In the genomic region with DNA sequence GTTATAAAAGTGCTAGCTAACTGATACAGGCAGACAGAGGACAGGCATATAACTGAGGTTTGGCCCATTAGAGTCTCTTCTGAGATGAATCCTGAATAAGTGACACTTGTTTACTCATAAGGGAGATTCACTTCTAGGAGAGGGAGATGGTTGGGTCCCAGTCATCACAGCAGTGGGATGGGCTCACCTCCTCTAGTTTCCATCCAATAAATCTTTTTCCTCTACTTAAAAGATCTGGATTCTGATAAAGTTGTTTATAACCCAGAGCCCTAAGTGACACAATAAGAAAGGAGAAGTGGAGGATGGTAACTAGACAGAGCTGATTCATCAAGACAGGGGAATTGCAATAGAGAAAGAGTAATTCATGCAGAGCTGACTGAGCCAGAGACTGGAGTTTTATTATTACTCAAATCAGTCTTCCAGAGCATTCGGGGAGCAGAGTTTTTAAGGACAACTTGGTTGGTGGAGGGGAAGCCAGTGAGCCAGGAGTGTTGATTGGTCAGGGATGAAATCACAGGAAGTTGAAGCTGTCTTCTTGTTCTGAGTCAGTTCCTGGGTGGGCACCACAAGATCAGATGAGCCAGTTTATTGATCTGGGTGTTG, we compare ENCODE assay signal across 13 cellular contexts. TPM values are rescaled to one million over a fixed set of nuclear protein-coding genes. Genes with fewer than 3 reads are reported as not detected.
DNase-seq lines count a peak whose midpoint lies in the region; ATAC-seq and TF ChIP-seq lines count a peak whose summit lies in the region.
"Not testable (repeated sequence)": the region's sequence is repeated elsewhere in the genome, so short reads cannot be mapped to it uniquely, and the experiment has no call there.
"Had no signal": no experiment of that assay in that cellular context is flagged by ENCODE, and none has a peak within 500 bp of the region (broad histone marks: within the 10 kb centered on the region; RNA-seq: fewer than 3 reads in every experiment).

No MANE protein-coding gene starts in this region.

- peaks cover 6 to 19% (median 13%) of the 10 kb centered on the region in 3 donors for H3K4me1 Mint-ChIP-seq in T-cell
- peaks cover 16% of the 10 kb centered on the region for H3K4me1 Mint-ChIP-seq in activated CD8-positive, alpha-beta T cell treated with anti-CD3 and anti-CD28 coated beads for 36 hours (ENCODE audit: low read depth)
- peaks cover 10% of the 10 kb centered on the region for H3K4me1 Mint-ChIP-seq in activated naive CD8-positive, alpha-beta T cell treated with anti-CD3 and anti-CD28 coated beads, Interleukin-2, amount 10 ng/mL, durations not matched to agents 7 days and 5 days
- H3K4me1 Mint-ChIP-seq in stimulated activated naive CD8-positive, alpha-beta T cell treated with anti-CD3 and anti-CD28 coated beads, Interleukin-15, amount 100 ng/mL, for 72 hours, result peaks cover 20% of the 10 kb centered on the region

- not testable (repeated sequence) for H3K27me3 Mint-ChIP-seq in T-cell; activated CD8-positive, alpha-beta T cell treated with anti-CD3 and anti-CD28 coated beads for 36 hours; activated naive CD8-positive, alpha-beta T cell treated with anti-CD3 and anti-CD28 coated beads, Interleukin-2, amount 10 ng/mL, durations not matched to agents 7 days and 5 days; stimulated activated naive CD8-positive, alpha-beta T cell treated with anti-CD3 and anti-CD28 coated beads, Interleukin-15, amount 100 ng/mL, for 72 hours

- H3K9me3 Mint-ChIP-seq in T-cell; activated CD8-positive, alpha-beta T cell treated with anti-CD3 and anti-CD28 coated beads for 36 hours; activated naive CD8-positive, alpha-beta T cell treated with anti-CD3 and anti-CD28 coated beads, Interleukin-2, amount 10 ng/mL, durations not matched to agents 7 days and 5 days; stimulated activated naive CD8-positive, alpha-beta T cell treated with anti-CD3 and anti-CD28 coated beads, Interleukin-15, amount 100 ng/mL, for 72 hours: not testable (repeated sequence)

- intact Hi-C loops in activated CD8-positive, alpha-beta T cell treated with anti-CD3 and anti-CD28 coated beads for 36 hours (cut with micrococcal nuclease); Right ventricle myocardium superior (cut with DNase I); mucosa of descending colon (cut with DNase I, micrococcal nuclease): not testable (repeated sequence)

- H3K4me1 ChIP-seq in mucosa of descending colon (ENCODE audit: low read depth), result not testable (repeated sequence)

- peak; percentile 35 for DNase-seq in CD1c-positive myeloid dendritic cell (ENCODE audit: extremely low spot score)
- DNase-seq in T-cell; activated naive CD8-positive, alpha-beta T cell treated with anti-CD3 and anti-CD28 coated beads, Interleukin-2, amount 10 ng/mL, durations not matched to agents 7 days and 5 days; Right ventricle myocardium superior; mucosa of descending colon: not testable (repeated sequence)
- DNase-seq in activated CD8-positive, alpha-beta T cell treated with anti-CD3 and anti-CD28 coated beads for 36 hours, result peak; percentile 21
- DNase-seq in stimulated activated naive CD8-positive, alpha-beta T cell treated with anti-CD3 and anti-CD28 coated beads, Interleukin-15, amount 100 ng/mL, for 72 hours, result peak in 1 of 2 donors; percentile 47

- H3K27ac Mint-ChIP-seq in T-cell, result peak overlapping the region; percentile 67 to 87
- H3K27ac Mint-ChIP-seq in activated CD8-positive, alpha-beta T cell treated with anti-CD3 and anti-CD28 coated beads for 36 hours, result peak overlapping the region; percentile 50
- H3K27ac Mint-ChIP-seq in activated naive CD8-positive, alpha-beta T cell treated with anti-CD3 and anti-CD28 coated beads, Interleukin-2, amount 10 ng/mL, durations not matched to agents 7 days and 5 days, result peak overlapping the region; percentile 84
- peak overlapping the region in 1 of 2 donors; percentile 88 for H3K27ac Mint-ChIP-seq in stimulated activated naive CD8-positive, alpha-beta T cell treated with anti-CD3 and anti-CD28 coated beads, Interleukin-15, amount 100 ng/mL, for 72 hours

- not testable (repeated sequence) for H3K36me3 Mint-ChIP-seq in T-cell; activated CD8-positive, alpha-beta T cell treated with anti-CD3 and anti-CD28 coated beads for 36 hours (ENCODE audit: low read depth); activated naive CD8-positive, alpha-beta T cell treated with anti-CD3 and anti-CD28 coated beads, Interleukin-2, amount 10 ng/mL, durations not matched to agents 7 days and 5 days

- not testable (repeated sequence) for H3K36me3 ChIP-seq in mucosa of descending colon (ENCODE audit: low read depth)

- not testable (repeated sequence) for H3K4me3 Mint-ChIP-seq in T-cell; activated CD8-positive, alpha-beta T cell treated with anti-CD3 and anti-CD28 coated beads for 36 hours
- H3K4me3 Mint-ChIP-seq in activated naive CD8-positive, alpha-beta T cell treated with anti-CD3 and anti-CD28 coated beads, Interleukin-2, amount 10 ng/mL, durations not matched to agents 7 days and 5 days, result peak overlapping the region; percentile 62
- peak overlapping the region; percentile 20 to 32 for H3K4me3 Mint-ChIP-seq in stimulated activated naive CD8-positive, alpha-beta T cell treated with anti-CD3 and anti-CD28 coated beads, Interleukin-15, amount 100 ng/mL, for 72 hours

- ATAC-seq in HG02610 (IDR thresholded peaks at IDR 0.05; ENCODE audit: unreplicated experiment) (peak; percentile 73), T-cell (replicated peaks in 1 of 4) (peak in 2 of 4 experiments; percentile 30 to 63), Right ventricle myocardium superior (ENCODE audit: poor library complexity) (peak; percentile 81), mucosa of descending colon (peak; percentile 51)
- ATAC-seq in activated CD8-positive, alpha-beta T cell treated with anti-CD3 and anti-CD28 coated beads for 36 hours, result peak; percentile 91
- ATAC-seq in activated naive CD8-positive, alpha-beta T cell treated with anti-CD3 and anti-CD28 coated beads, Interleukin-2, amount 10 ng/mL, durations not matched to agents 7 days and 5 days (ENCODE audit: low read depth), result peak; percentile 69
- ATAC-seq in stimulated activated naive CD8-positive, alpha-beta T cell treated with anti-CD3 and anti-CD28 coated beads, Interleukin-15, amount 100 ng/mL, for 72 hours, result peak; percentile 94

- not testable (repeated sequence) for TF ChIP-seq CTCF in activated CD8-positive, alpha-beta T cell treated with anti-CD3 and anti-CD28 coated beads for 36 hours (IDR thresholded peaks at IDR 0.05); mucosa of descending colon (IDR thresholded peaks at IDR 0.05)

- POLR2A ChIA-PET in T-cell (lab: Charles Lee); activated naive CD8-positive, alpha-beta T cell treated with anti-CD3 and anti-CD28 coated beads, Interleukin-2, amount 10 ng/mL, durations not matched to agents 7 days and 5 days (lab: Charles Lee): not testable (repeated sequence)
- POLR2A ChIA-PET in activated CD8-positive, alpha-beta T cell treated with anti-CD3 and anti-CD28 coated beads for 36 hours (lab: Charles Lee), result interaction anchor here (1.2 kb wide), 1 partner anchor 31 kb away, joined by 3 read pairs; no protein-coding TSS in a partner anchor

- CTCF ChIA-PET in T-cell (lab: Charles Lee); activated CD8-positive, alpha-beta T cell treated with anti-CD3 and anti-CD28 coated beads for 36 hours (lab: Charles Lee): not testable (repeated sequence)

- not testable (repeated sequence) for H3K4me3 ChIP-seq in mucosa of descending colon

- not testable (repeated sequence) for H3K9me3 ChIP-seq in mucosa of descending colon

RNA-seq across cellular contexts. Expression of a gene that starts 5.3 kb away (rescaled TPM):
- 10 to 100 TPM in 1 of 5 donors, 1 to 10 TPM in 4; 3.8 to 43.9 (median 4.9) TPM for total RNA-seq in T-cell
- total RNA-seq in activated CD8-positive, alpha-beta T cell treated with anti-CD3 and anti-CD28 coated beads for 36 hours, result under 1 TPM; 0.27 to 0.36 TPM
- total RNA-seq in activated naive CD8-positive, alpha-beta T cell treated with anti-CD3 and anti-CD28 coated beads, Interleukin-2, amount 10 ng/mL, durations not matched to agents 7 days and 5 days, result 1 to 10 TPM; 1.9 to 2.3 TPM
- total RNA-seq in Right ventricle myocardium superior, result 23.0 TPM
- total RNA-seq in mucosa of descending colon, result 10 to 100 TPM in 2 of 3 donors, 1 to 10 TPM in 1; 1.1 to 23.1 (median 19.8) TPM
- total RNA-seq: A172, bronchial epithelial cell, fibroblast of lung, HT1080, RPMI7951 had no signal

RNA-seq across cellular contexts. Expression of a gene that starts 30.6 kb away (rescaled TPM):
- total RNA-seq in T-cell (10 to 100 TPM in 1 of 5 donors, 1 to 10 TPM in 2, under 1 TPM in 1, not detected in 1; 0.30 to 22.7 (median 5.7) TPM), Right ventricle myocardium superior (1.3 TPM), mucosa of descending colon (1 to 10 TPM in 2 of 3 donors, under 1 TPM in 1; 0.61 to 2.0 (median 1.8) TPM)
- total RNA-seq in activated CD8-positive, alpha-beta T cell treated with anti-CD3 and anti-CD28 coated beads for 36 hours, result under 1 TPM; 0.36 to 0.45 TPM
- total RNA-seq in activated naive CD8-positive, alpha-beta T cell treated with anti-CD3 and anti-CD28 coated beads, Interleukin-2, amount 10 ng/mL, durations not matched to agents 7 days and 5 days, result 1 to 10 TPM; 1.2 to 1.4 TPM

RNA-seq across cellular contexts. Expression of a gene that starts 49.7 kb away (rescaled TPM):
- total RNA-seq in T-cell (under 1 TPM; 0.49 to 0.80 (median 0.72) TPM), Right ventricle myocardium superior (13.6 TPM), mucosa of descending colon (10 to 100 TPM in 2 of 3 donors, 1 to 10 TPM in 1; 7.7 to 25.0 (median 23.7) TPM)
- total RNA-seq in activated CD8-positive, alpha-beta T cell treated with anti-CD3 and anti-CD28 coated beads for 36 hours, result not detected
- total RNA-seq in activated naive CD8-positive, alpha-beta T cell treated with anti-CD3 and anti-CD28 coated beads, Interleukin-2, amount 10 ng/mL, durations not matched to agents 7 days and 5 days, result 1 to 10 TPM; 1.3 to 2.4 TPM
- total RNA-seq: bronchial epithelial cell had no signal
